In the genomic region with DNA sequence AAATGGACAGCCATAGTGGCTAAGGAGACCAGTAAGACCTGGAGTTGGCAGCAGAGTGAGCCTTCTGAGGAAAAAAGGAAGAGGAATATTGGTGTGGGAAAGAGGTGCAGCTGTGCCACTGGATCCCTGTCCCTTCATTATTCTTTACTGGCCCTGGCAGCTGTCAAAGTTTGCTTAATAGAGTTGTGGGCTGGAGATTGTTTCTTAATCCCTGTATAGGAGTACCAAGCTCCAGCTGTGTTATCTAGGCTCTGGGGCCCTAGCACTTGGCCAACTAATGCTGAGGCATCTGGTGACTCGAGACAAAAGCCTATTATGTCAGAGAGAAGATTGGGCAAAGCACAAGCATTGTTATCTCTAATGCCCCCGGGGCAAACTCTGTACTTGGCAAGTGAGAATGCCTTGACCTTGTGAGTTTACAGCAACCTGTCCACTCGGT, we compare ENCODE assay signal across 10 cellular contexts.
A peak's percentile ranks its signal among the peaks of the same experiment; 100 is the strongest.
DNase-seq lines count a peak whose midpoint lies in the region; ATAC-seq and TF ChIP-seq lines count a peak whose summit lies in the region.
"Had no signal": no experiment of that assay in that cellular context is flagged by ENCODE, and none has a peak within 500 bp of the region (broad histone marks: within the 10 kb centered on the region; RNA-seq: fewer than 3 reads in every experiment).

No MANE protein-coding gene starts in this region.

- TF ChIP-seq CTCF in 22Rv1 (IDR thresholded peaks at IDR 0.05) (no peak), IMR-90 (conservative IDR thresholded peaks at IDR 0.05; ENCODE audit: low read depth, low read length) (no peak), WERI-Rb-1 (IDR thresholded peaks at IDR 0.05; ENCODE audit: low read depth, low read length) (no peak), hepatocyte (IDR thresholded peaks at IDR 0.05; ENCODE audit: poor library complexity) (no peak)

- BruUV-seq in IMR-90 (replicated peaks; lab: Mats Ljungman, UMichigan), result no TSS peak

- H2BK15ac ChIP-seq in IMR-90 (ENCODE audit: low read depth, low read length), result no peak overlapping the region

- H3K9me3 ChIP-seq in IMR-90 (ENCODE audit: control insufficient read depth, insufficient read depth, low read length), result no peaks in the 10 kb centered on the region
- H3K9me3 ChIP-seq in WERI-Rb-1 (ENCODE audit: severe bottlenecking), result no peaks in the 10 kb centered on the region
- H3K9me3 ChIP-seq in hepatocyte (ENCODE audit: low read depth), result no peaks in the 10 kb centered on the region

- no peak overlapping the region for H2AK9ac ChIP-seq in IMR-90 (replicated peaks; ENCODE audit: low read depth, low read length, poor library complexity)

- H3K36me3 ChIP-seq in IMR-90 (ENCODE audit: control insufficient read depth, insufficient read depth, low read length), result peaks cover 4% of the 10 kb centered on the region
- peaks cover 13% of the 10 kb centered on the region for H3K36me3 ChIP-seq in WERI-Rb-1
- H3K36me3 ChIP-seq in hepatocyte (replicated peaks; ENCODE audit: insufficient read depth, low read depth), result no peaks in the 10 kb centered on the region

- WGBS in IMR-90 (ENCODE audit: extremely low coverage in 2 of 2, insufficient read length in 1 of 2), 2 experiments, result 0% methylated on average over 1 of the region's 3 CpGs; no CpG with 5 or more reads in 1 of the 2 experiments
- 7% methylated on average over 3 of the region's 3 CpGs for WGBS in hepatocyte (ENCODE audit: low lambda C conversion rate, missing lambda C conversion rate)

- H3K4me2 ChIP-seq in IMR-90 (ENCODE audit: low read depth, low read length) (no peak overlapping the region), hepatocyte (peak overlapping the region; percentile 17)

- no peak overlapping the region for H3K56ac ChIP-seq in IMR-90 (ENCODE audit: extremely low read depth, insufficient read depth, low read length)

- peaks cover 24 to 72% of the 10 kb centered on the region in 2 experiments for H3K79me1 ChIP-seq in IMR-90 (ENCODE audit: low read depth in 1 of 2, low read length in 2 of 2)

- TF ChIP-seq RAD21 in IMR-90 (IDR thresholded peaks at IDR 0.05; ENCODE audit: low read length), result no peak

- H4K20me1 ChIP-seq in IMR-90 (ENCODE audit: insufficient read depth, low read length) (peaks cover 50% of the 10 kb centered on the region), hepatocyte (ENCODE audit: insufficient read depth, poor library complexity, severe bottlenecking) (peaks cover 24% of the 10 kb centered on the region)

- intact Hi-C loops in IMR-90 (cut with micrococcal nuclease), result no loop called here

- H2AK5ac ChIP-seq in IMR-90 (ENCODE audit: low read depth, low read length), result no peak overlapping the region

- H3K18ac ChIP-seq in IMR-90 (ENCODE audit: low read depth, low read length), result no peak overlapping the region

- ATAC-seq in IMR-90 (ENCODE audit: low read depth), result peak; percentile 51; the same call in 1 of the 2 replicates
- no peak for ATAC-seq in GM21786 (IDR thresholded peaks at IDR 0.05; ENCODE audit: unreplicated experiment)
- no peak for ATAC-seq in HG03457 (IDR thresholded peaks at IDR 0.05; ENCODE audit: unreplicated experiment)

- no peak overlapping the region for H2BK120ac ChIP-seq in IMR-90 (ENCODE audit: low read depth, low read length)

- H2BK20ac ChIP-seq in IMR-90 (ENCODE audit: low read depth, low read length), result no peak overlapping the region

- DNase-seq in IMR-90 (peak; percentile 49), WERI-Rb-1 (peak; percentile 72), hepatocyte (ENCODE audit: low spot score) (peak; percentile 38), substantia nigra (lab: John Stamatoyannopoulos, UW) (peak in 45 of 49 donors; percentile 11 to 85 (median 54)), DMS153 (lab: John Stamatoyannopoulos, UW) (no peak)
- DNase-seq: activated B cell treated with CpG ODN at 0.5 μM for 24 hours had no signal

- H4K8ac ChIP-seq in IMR-90 (ENCODE audit: low read depth in 2 of 2, low read length in 2 of 2), result no peak overlapping the region

- no peaks in the 10 kb centered on the region for H3K27me3 ChIP-seq in IMR-90 (ENCODE audit: control insufficient read depth, insufficient read depth, low read length)
- no peaks in the 10 kb centered on the region for H3K27me3 ChIP-seq in WERI-Rb-1 (ENCODE audit: insufficient read depth, low read depth, severe bottlenecking)
- H3K27me3 ChIP-seq in hepatocyte, result no peaks in the 10 kb centered on the region

- dilution Hi-C loops in IMR-90 (cut with HindIII; ENCODE audit: low sequenced_read_pairs, unreplicated experiment), result no loop called here

- peaks cover 88% of the 10 kb centered on the region for H3K79me2 ChIP-seq in hepatocyte

- CTCF ChIA-PET in IMR-90 (lab: Yijun Ruan, JAX), result no interaction called here

- H2BK5ac ChIP-seq in IMR-90 (ENCODE audit: low read depth, low read length, poor library complexity, severe bottlenecking), result no peak overlapping the region

- H4K91ac ChIP-seq in IMR-90 (ENCODE audit: insufficient read depth, low read depth, low read length), result no peak overlapping the region

- H3K9me1 ChIP-seq in IMR-90 (ENCODE audit: insufficient read depth, low read length), result peaks cover 13% of the 10 kb centered on the region

- in situ Hi-C loops in IMR-90 (cut with MboI; ENCODE audit: low sequenced_read_pairs), result no loop called here

- POLR2A ChIA-PET in IMR-90 (lab: Charles Lee; ENCODE audit: unreplicated experiment), result no interaction called here

- no peak overlapping the region for H3K4ac ChIP-seq in IMR-90 (ENCODE audit: low read depth, low read length)

- H3K4me1 ChIP-seq in IMR-90 (ENCODE audit: control insufficient read depth, insufficient read depth, low read length) (peaks cover 11% of the 10 kb centered on the region), hepatocyte (ENCODE audit: insufficient read depth) (peaks cover 19% of the 10 kb centered on the region)
- H3K4me1 ChIP-seq: parathyroid adenoma had no signal

- H3K27ac ChIP-seq in 22Rv1, result peak overlapping the region; percentile 71
- no peak overlapping the region for H3K27ac ChIP-seq in IMR-90 (ENCODE audit: insufficient read depth, low read length)
- peak overlapping the region; percentile 54 for H3K27ac ChIP-seq in WERI-Rb-1
- H3K27ac ChIP-seq in hepatocyte, result peak overlapping the region; percentile 44
- H3K27ac ChIP-seq in substantia nigra (ENCODE audit: low read depth, low read length, poor library complexity, severe bottlenecking), result peak overlapping the region; percentile 93
- H3K27ac ChIP-seq: parathyroid adenoma had no signal

- H3K9ac ChIP-seq in IMR-90 (ENCODE audit: low read depth, low read length), result no peak overlapping the region
- H3K9ac ChIP-seq: parathyroid adenoma had no signal

- H2AFZ ChIP-seq in IMR-90 (replicated peaks; ENCODE audit: low read length, poor library complexity), result no peak overlapping the region
- no peak overlapping the region for H2AFZ ChIP-seq in hepatocyte
- H2AFZ ChIP-seq: parathyroid adenoma had no signal

- H3K4me3 ChIP-seq in IMR-90 (ENCODE audit: insufficient read depth, low read depth, low read length), result no peak overlapping the region
- H3K4me3 ChIP-seq in WERI-Rb-1 (ENCODE audit: low read depth, low read length), result no peak overlapping the region
- no peak overlapping the region for H3K4me3 ChIP-seq in hepatocyte

- H4K5ac ChIP-seq in IMR-90 (ENCODE audit: low read depth, low read length), result no peak overlapping the region

- peak overlapping the region; percentile 28; the same call in 1 of the 2 replicates for H3K23ac ChIP-seq in IMR-90 (ENCODE audit: low read depth, low read length)

- no peak for TF ChIP-seq POLR2A in IMR-90 (IDR thresholded peaks at IDR 0.05; ENCODE audit: low read depth, low read length)

- no peaks in the 10 kb centered on the region for H3K9me2 ChIP-seq in hepatocyte (replicated peaks; ENCODE audit: insufficient read depth)

- no peak overlapping the region; the same call in 1 of the 2 replicates for H3K14ac ChIP-seq in IMR-90 (replicated peaks; ENCODE audit: low read depth, low read length)

TF ChIP-seq in IMR-90, 13 proteins besides CTCF, POLR2A, EP300 and RAD21:
- TF ChIP-seq CEBPB (IDR thresholded peaks at IDR 0.05; ENCODE audit: low read depth, low read length) (peak; percentile 8; the same call in 1 of the 2 replicates), SMC3 (IDR thresholded peaks at IDR 0.05; ENCODE audit: low read depth, low read length) (no peak)
